ENCODE assay signal across 19 cellular contexts in the genomic region with DNA sequence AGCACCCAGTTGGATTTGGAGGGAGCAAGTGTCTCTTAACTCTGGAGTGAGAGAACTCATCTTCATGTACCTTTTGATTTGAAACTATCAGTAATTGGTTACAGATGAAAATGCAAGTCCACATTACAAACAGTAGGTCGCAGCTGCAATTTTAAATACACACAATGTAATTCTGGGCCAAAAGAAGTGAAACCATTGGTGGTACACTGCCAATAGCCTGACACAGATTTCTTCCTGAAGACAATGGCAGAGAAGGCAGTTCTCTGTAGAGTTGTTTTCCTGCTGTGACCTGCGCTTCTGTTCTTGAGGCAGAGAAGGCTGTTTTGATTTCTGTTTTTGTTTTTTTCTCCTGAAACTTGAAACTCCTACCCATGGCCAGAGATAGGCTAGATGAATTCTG.
A peak's percentile ranks its signal among the peaks of the same experiment; 100 is the strongest.
DNase-seq lines count a peak whose midpoint lies in the region; ATAC-seq, FAIRE-seq and TF ChIP-seq lines count a peak whose summit lies in the region.
"Had no signal": no experiment of that assay in that cellular context is flagged by ENCODE, and none has a peak within 500 bp of the region (broad histone marks: within the 10 kb centered on the region; RNA-seq: fewer than 3 reads in every experiment).

No MANE protein-coding gene starts in this region.

- H3K27ac ChIP-seq in OCI-LY3 (ENCODE audit: low read length) (0 out of 2 replicates have a peak overlapping the region, but pooled peaks have one; percentile 22), kidney (ENCODE audit: low read depth in 2 of 2, low read length in 2 of 2) (no peak overlapping the region), ascending aorta (no peak overlapping the region)
- H3K27ac ChIP-seq: C4-2B, HL-60 had no signal

- FAIRE-seq in GM18507 (lab: Jason Lieb, UNC) = peak; percentile 80
- no peak for FAIRE-seq in kidney (lab: Jason Lieb, UNC)
- FAIRE-seq: A204.1, D721Med, G401.6 had no signal

- H3K27me3 ChIP-seq in OCI-LY3 (ENCODE audit: low read depth, low read length) (no peaks in the 10 kb centered on the region), ascending aorta (no peaks in the 10 kb centered on the region)
- H3K27me3 ChIP-seq: BE2C had no signal

- peaks cover 81% of the 10 kb centered on the region for H3K4me1 ChIP-seq in OCI-LY3 (ENCODE audit: low read length)
- no peaks in the 10 kb centered on the region for H3K4me1 ChIP-seq in kidney (ENCODE audit: control insufficient read depth in 1 of 2, insufficient read depth in 1 of 2, low read depth in 1 of 2, low read length in 2 of 2)
- no peaks in the 10 kb centered on the region for H3K4me1 ChIP-seq in ascending aorta
- H3K4me1 ChIP-seq: BE2C, HAP-1 had no signal

- DNase-seq in GM18507 (ENCODE audit: extremely low spot score, insufficient read length, low read depth) (no peak), fibroblast of peridontal ligament (ENCODE audit: extremely low read depth) (peak; percentile 3), pons (ENCODE audit: low spot score) (peak; percentile 5), kidney (no peak), ascending aorta (ENCODE audit: low spot score in 2 of 2) (no peak)
- DNase-seq: BE2C; CD4-positive, alpha-beta memory T cell; DMS153; DMS79 treated with DMSO at 0.1 percent for 48 hours; EL; GOT3 had no signal

- intact Hi-C loops in kidney (cut with DNase I) (no loop called here), ascending aorta (cut with DNase I) (no loop called here)

- H3K4me3 ChIP-seq in OCI-LY3 (ENCODE audit: low read length) = no peak overlapping the region
- H3K4me3 ChIP-seq in kidney (ENCODE audit: low read length in 2 of 2) = no peak overlapping the region
- no peak overlapping the region for H3K4me3 ChIP-seq in ascending aorta
- H3K4me3 ChIP-seq: HAP-1 had no signal

- H3K4me2 ChIP-seq in OCI-LY3 (ENCODE audit: low read length) = peak overlapping the region; percentile 31

- no peaks in the 10 kb centered on the region for H4K20me1 ChIP-seq in OCI-LY3 (ENCODE audit: insufficient read depth, low read length)

- no peak overlapping the region for H3K9ac ChIP-seq in OCI-LY3 (ENCODE audit: low read length)
- no peak overlapping the region for H3K9ac ChIP-seq in kidney (ENCODE audit: low read length in 2 of 2)

- H2AFZ ChIP-seq in OCI-LY3 (ENCODE audit: low read depth, low read length) = no peak overlapping the region

- TF ChIP-seq CTCF in OCI-LY3 (IDR thresholded peaks at IDR 0.05; ENCODE audit: low read depth, low read length) (no peak), kidney (IDR thresholded peaks at IDR 0.05; ENCODE audit: borderline replicate concordance, extremely low read depth, insufficient read depth) (no peak), ascending aorta (IDR thresholded peaks at IDR 0.05) (no peak)

- H3K36me3 ChIP-seq in OCI-LY3 (replicated peaks; ENCODE audit: low read depth, low read length) (no peaks in the 10 kb centered on the region), kidney (ENCODE audit: control insufficient read depth in 1 of 2, insufficient read depth in 2 of 2, low read length in 2 of 2) (no peaks in the 10 kb centered on the region), ascending aorta (no peaks in the 10 kb centered on the region)
- H3K36me3 ChIP-seq: BE2C, HAP-1 had no signal

- no peak for ATAC-seq in HG03039 (IDR thresholded peaks at IDR 0.05; ENCODE audit: unreplicated experiment)

- H3K9me3 ChIP-seq in OCI-LY3 (ENCODE audit: insufficient read depth, low read length) (no peaks in the 10 kb centered on the region), kidney (ENCODE audit: control insufficient read depth in 1 of 2, low read length in 2 of 2) (no peaks in the 10 kb centered on the region), ascending aorta (no peaks in the 10 kb centered on the region)
- H3K9me3 ChIP-seq: BE2C, HAP-1 had no signal

- H3K79me2 ChIP-seq in OCI-LY3 (ENCODE audit: low read length) = peaks cover 8% of the 10 kb centered on the region; the same call in 1 of the 2 replicates

Comparison
In these comparisons a context has a peak if more than half of its experiments do, and no peak if none do; other contexts are left out.
1. DNase-seq: peak in fibroblast of peridontal ligament (single experiment) and pons (single experiment); none in GM18507 (single experiment), kidney (single experiment) and ascending aorta (0 of 2).